Comparison of ENCODE assay signal across 1 cellular context in genomic region chr1:34763142-34763781, GRCh38.
TF ChIP-seq lines count a peak whose summit lies in the region.

No MANE protein-coding gene starts in this region.

TF ChIP-seq in IMR-90, 13 proteins besides CTCF, POLR2A, EP300 and RAD21:
- TF ChIP-seq CEBPB (IDR thresholded peaks at IDR 0.05; ENCODE audit: low read depth, low read length) (no peak), MAFK (IDR thresholded peaks at IDR 0.05; ENCODE audit: low read depth, low read length) (no peak), BHLHE40 (IDR thresholded peaks at IDR 0.05; ENCODE audit: low read depth, low read length) (no peak), FOS (IDR thresholded peaks at IDR 0.05; ENCODE audit: low read depth, low read length) (no peak), NFE2L2 (IDR thresholded peaks at IDR 0.05; ENCODE audit: low read depth, low read length) (no peak), MAZ (IDR thresholded peaks at IDR 0.05; ENCODE audit: borderline replicate concordance, low read depth, low read length) (no peak), RFX5 (IDR thresholded peaks at IDR 0.05; ENCODE audit: low read depth, low read length) (no peak), SMC3 (IDR thresholded peaks at IDR 0.05; ENCODE audit: low read depth, low read length) (no peak), ELK1 (IDR thresholded peaks at IDR 0.05; ENCODE audit: borderline replicate concordance, low read depth, low read length) (no peak), MXI1 (IDR thresholded peaks at IDR 0.05; ENCODE audit: borderline replicate concordance, low read depth, low read length) (no peak), RCOR1 (IDR thresholded peaks at IDR 0.05; ENCODE audit: insufficient replicate concordance, low read length) (no peak), CHD1 (IDR thresholded peaks at IDR 0.05; ENCODE audit: low read depth, low read length) (no peak)
- TF ChIP-seq, protein P1, sequence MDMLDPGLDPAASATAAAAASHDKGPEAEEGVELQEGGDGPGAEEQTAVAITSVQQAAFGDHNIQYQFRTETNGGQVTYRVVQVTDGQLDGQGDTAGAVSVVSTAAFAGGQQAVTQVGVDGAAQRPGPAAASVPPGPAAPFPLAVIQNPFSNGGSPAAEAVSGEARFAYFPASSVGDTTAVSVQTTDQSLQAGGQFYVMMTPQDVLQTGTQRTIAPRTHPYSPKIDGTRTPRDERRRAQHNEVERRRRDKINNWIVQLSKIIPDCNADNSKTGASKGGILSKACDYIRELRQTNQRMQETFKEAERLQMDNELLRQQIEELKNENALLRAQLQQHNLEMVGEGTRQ (IDR thresholded peaks at IDR 0.05; ENCODE audit: low read depth, low read length): no peak
